ENCODE assay signal across 1 cellular context in genomic region chr11:65013692-65014145, GRCh38.
TF ChIP-seq lines count a peak whose summit lies in the region.

No MANE protein-coding gene starts in this region.

TF ChIP-seq in HepG2, 621 proteins besides CTCF, POLR2A, EP300 and RAD21 (continued from another document and continues in another):
- TF ChIP-seq, protein P1, sequence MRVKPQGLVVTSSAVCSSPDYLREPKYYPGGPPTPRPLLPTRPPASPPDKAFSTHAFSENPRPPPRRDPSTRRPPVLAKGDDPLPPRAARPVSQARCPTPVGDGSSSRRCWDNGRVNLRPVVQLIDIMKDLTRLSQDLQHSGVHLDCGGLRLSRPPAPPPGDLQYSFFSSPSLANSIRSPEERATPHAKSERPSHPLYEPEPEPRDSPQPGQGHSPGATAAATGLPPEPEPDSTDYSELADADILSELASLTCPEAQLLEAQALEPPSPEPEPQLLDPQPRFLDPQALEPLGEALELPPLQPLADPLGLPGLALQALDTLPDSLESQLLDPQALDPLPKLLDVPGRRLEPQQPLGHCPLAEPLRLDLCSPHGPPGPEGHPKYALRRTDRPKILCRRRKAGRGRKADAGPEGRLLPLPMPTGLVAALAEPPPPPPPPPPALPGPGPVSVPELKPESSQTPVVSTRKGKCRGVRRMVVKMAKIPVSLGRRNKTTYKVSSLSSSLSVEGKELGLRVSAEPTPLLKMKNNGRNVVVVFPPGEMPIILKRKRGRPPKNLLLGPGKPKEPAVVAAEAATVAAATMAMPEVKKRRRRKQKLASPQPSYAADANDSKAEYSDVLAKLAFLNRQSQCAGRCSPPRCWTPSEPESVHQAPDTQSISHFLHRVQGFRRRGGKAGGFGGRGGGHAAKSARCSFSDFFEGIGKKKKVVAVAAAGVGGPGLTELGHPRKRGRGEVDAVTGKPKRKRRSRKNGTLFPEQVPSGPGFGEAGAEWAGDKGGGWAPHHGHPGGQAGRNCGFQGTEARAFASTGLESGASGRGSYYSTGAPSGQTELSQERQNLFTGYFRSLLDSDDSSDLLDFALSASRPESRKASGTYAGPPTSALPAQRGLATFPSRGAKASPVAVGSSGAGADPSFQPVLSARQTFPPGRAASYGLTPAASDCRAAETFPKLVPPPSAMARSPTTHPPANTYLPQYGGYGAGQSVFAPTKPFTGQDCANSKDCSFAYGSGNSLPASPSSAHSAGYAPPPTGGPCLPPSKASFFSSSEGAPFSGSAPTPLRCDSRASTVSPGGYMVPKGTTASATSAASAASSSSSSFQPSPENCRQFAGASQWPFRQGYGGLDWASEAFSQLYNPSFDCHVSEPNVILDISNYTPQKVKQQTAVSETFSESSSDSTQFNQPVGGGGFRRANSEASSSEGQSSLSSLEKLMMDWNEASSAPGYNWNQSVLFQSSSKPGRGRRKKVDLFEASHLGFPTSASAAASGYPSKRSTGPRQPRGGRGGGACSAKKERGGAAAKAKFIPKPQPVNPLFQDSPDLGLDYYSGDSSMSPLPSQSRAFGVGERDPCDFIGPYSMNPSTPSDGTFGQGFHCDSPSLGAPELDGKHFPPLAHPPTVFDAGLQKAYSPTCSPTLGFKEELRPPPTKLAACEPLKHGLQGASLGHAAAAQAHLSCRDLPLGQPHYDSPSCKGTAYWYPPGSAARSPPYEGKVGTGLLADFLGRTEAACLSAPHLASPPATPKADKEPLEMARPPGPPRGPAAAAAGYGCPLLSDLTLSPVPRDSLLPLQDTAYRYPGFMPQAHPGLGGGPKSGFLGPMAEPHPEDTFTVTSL (CRISPR knock-in tag; IDR thresholded peaks at IDR 0.05; ENCODE audit: borderline replicate concordance) = no peak
- TF ChIP-seq ZNF576 (CRISPR knock-in tag; IDR thresholded peaks at IDR 0.05) (no peak), AFF4 (CRISPR knock-in tag; IDR thresholded peaks at IDR 0.05) (no peak), PHF20 (CRISPR knock-in tag; IDR thresholded peaks at IDR 0.05) (peak; percentile 72), ZNF605 (CRISPR knock-in tag; IDR thresholded peaks at IDR 0.05) (peak; percentile 77), ZFP41 (CRISPR knock-in tag; IDR thresholded peaks at IDR 0.05; ENCODE audit: borderline replicate concordance) (no peak), XRCC5 (optimal IDR thresholded peaks at IDR 0.05; ENCODE audit: low read length) (peak; percentile 19), ZNF44 (CRISPR knock-in tag; IDR thresholded peaks at IDR 0.05) (0 out of 2 replicates have a peak, but pooled peaks have one; percentile 58), SOX6 (IDR thresholded peaks at IDR 0.05) (no peak), SOX6 (CRISPR knock-in tag; IDR thresholded peaks at IDR 0.05) (0 out of 2 replicates have a peak, but pooled peaks have one; percentile 23), TCF7L2 (IDR thresholded peaks at IDR 0.05; ENCODE audit: low read depth, low read length) (no peak), ZNF468 (CRISPR knock-in tag; IDR thresholded peaks at IDR 0.05) (no peak), ISL2 (CRISPR knock-in tag; IDR thresholded peaks at IDR 0.05) (0 out of 2 replicates have a peak, but pooled peaks have one; percentile 24), ZBTB33 (CRISPR knock-in tag; IDR thresholded peaks at IDR 0.05) (no peak; the same call in 1 of the 2 replicates), MED8 (CRISPR knock-in tag; IDR thresholded peaks at IDR 0.05; ENCODE audit: insufficient replicate concordance) (peak; percentile 58), ZBTB38 (CRISPR knock-in tag; IDR thresholded peaks at IDR 0.05) (0 out of 2 replicates have a peak, but pooled peaks have one; percentile 30), KLF16 (CRISPR knock-in tag; IDR thresholded peaks at IDR 0.05) (no peak), NFYC (CRISPR knock-in tag; IDR thresholded peaks at IDR 0.05) (peak; percentile 88), TBP (CRISPR knock-in tag; IDR thresholded peaks at IDR 0.05) (0 out of 2 replicates have a peak, but pooled peaks have one; percentile 10), GZF1 (CRISPR knock-in tag; IDR thresholded peaks at IDR 0.05) (0 out of 2 replicates have a peak, but pooled peaks have one; percentile 47), ZNF34 (CRISPR knock-in tag; IDR thresholded peaks at IDR 0.05; ENCODE audit: borderline replicate concordance) (no peak), EZH2 (conservative IDR thresholded peaks at IDR 0.05; ENCODE audit: low read depth, low read length) (no peak), PBX2 (CRISPR knock-in tag; IDR thresholded peaks at IDR 0.05) (no peak), KDM5B (CRISPR knock-in tag; IDR thresholded peaks at IDR 0.05; ENCODE audit: borderline replicate concordance) (peak; percentile 83; the same call in 1 of the 2 replicates), ZFY (CRISPR knock-in tag; IDR thresholded peaks at IDR 0.05) (no peak), ARID4A (CRISPR knock-in tag; IDR thresholded peaks at IDR 0.05; ENCODE audit: borderline replicate concordance) (peak; percentile 67; the same call in 1 of the 2 replicates), PAXIP1 (CRISPR knock-in tag; conservative IDR thresholded peaks at IDR 0.05) (peak; percentile 15; the same call in 1 of the 2 replicates), PHF5A (CRISPR knock-in tag; IDR thresholded peaks at IDR 0.05; ENCODE audit: low read depth, unreplicated experiment) (peak; percentile 34), SMAD3 (CRISPR knock-in tag; IDR thresholded peaks at IDR 0.05) (no peak; the same call in 1 of the 2 replicates), SNAPC2 (CRISPR knock-in tag; IDR thresholded peaks at IDR 0.05) (no peak), ZNF746 (CRISPR knock-in tag; IDR thresholded peaks at IDR 0.05) (peak; percentile 46; the same call in 1 of the 2 replicates), ZNF251 (CRISPR knock-in tag; IDR thresholded peaks at IDR 0.05) (no peak), RFX3 (CRISPR knock-in tag; IDR thresholded peaks at IDR 0.05) (no peak), POLR2AphosphoS5 (IDR thresholded peaks at IDR 0.05; ENCODE audit: low read depth, low read length) (no peak; the same call in none of the 2 replicates)
- TF ChIP-seq, protein P2, sequence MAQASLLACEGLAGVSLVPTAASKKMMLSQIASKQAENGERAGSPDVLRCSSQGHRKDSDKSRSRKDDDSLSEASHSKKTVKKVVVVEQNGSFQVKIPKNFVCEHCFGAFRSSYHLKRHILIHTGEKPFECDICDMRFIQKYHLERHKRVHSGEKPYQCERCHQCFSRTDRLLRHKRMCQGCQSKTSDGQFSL (CRISPR knock-in tag; IDR thresholded peaks at IDR 0.05) = peak; percentile 70; the same call in 1 of the 2 replicates
- TF ChIP-seq, protein P3, sequence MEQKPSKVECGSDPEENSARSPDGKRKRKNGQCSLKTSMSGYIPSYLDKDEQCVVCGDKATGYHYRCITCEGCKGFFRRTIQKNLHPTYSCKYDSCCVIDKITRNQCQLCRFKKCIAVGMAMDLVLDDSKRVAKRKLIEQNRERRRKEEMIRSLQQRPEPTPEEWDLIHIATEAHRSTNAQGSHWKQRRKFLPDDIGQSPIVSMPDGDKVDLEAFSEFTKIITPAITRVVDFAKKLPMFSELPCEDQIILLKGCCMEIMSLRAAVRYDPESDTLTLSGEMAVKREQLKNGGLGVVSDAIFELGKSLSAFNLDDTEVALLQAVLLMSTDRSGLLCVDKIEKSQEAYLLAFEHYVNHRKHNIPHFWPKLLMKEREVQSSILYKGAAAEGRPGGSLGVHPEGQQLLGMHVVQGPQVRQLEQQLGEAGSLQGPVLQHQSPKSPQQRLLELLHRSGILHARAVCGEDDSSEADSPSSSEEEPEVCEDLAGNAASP (CRISPR knock-in tag; IDR thresholded peaks at IDR 0.05; ENCODE audit: borderline replicate concordance) = no peak; the same call in 1 of the 2 replicates
